8 cellular contexts compared by ENCODE assay signal in the genomic region with DNA sequence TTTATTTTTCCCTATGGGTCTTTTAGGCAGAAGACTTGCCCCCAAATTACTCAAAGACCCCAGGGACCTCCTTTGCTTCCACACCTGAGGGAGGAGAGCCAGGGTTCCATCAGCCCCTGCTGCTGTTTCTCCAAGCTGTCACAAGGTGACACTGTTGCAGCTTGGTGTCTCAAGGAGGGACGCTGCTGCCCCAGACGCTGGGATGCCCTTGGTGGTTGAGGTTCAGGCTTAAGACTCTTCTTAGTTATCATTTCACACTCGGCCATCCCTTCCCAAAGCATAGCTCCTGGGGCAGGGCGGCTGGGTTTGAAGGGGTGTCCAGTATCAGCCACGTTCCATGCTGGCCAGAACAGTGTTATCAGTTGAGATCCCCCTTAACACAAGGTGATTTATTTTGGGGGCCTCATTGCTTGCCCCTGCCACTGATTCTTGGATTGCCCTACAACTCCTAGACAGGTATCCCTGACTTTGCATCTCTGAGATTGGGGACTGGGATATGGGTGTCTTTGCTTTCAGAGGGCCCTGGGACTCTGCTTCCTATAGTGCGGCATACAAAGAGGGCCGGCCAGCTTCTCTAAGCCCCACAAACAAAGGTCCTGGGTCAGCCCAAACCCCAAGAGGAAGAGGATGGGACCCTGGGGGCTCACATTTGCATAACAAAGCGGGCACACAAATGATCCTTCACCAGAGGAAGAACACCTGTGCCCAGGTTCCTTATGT. TPM values are rescaled to one million over a fixed set of nuclear protein-coding genes. Genes with fewer than 3 reads are reported as not detected.
DNase-seq lines count a peak whose midpoint lies in the region; ATAC-seq and TF ChIP-seq lines count a peak whose summit lies in the region.

No MANE protein-coding gene starts in this region.

- peaks cover 24% of the 10 kb centered on the region for H3K4me1 ChIP-seq in CD8-positive, alpha-beta T cell (ENCODE audit: insufficient read depth, low read length)
- peaks cover 39% of the 10 kb centered on the region for H3K4me1 ChIP-seq in OCI-LY3 (ENCODE audit: low read length)

- no peaks in the 10 kb centered on the region for H3K36me3 Mint-ChIP-seq in CD8-positive, alpha-beta T cell

- H3K9me3 ChIP-seq in CD8-positive, alpha-beta T cell (ENCODE audit: low read length): no peaks in the 10 kb centered on the region
- H3K9me3 ChIP-seq in OCI-LY3 (ENCODE audit: insufficient read depth, low read length): no peaks in the 10 kb centered on the region

- no peaks in the 10 kb centered on the region for H3K79me2 ChIP-seq in OCI-LY3 (ENCODE audit: low read length)

- CTCF ChIA-PET in CD8-positive, alpha-beta T cell (lab: Charles Lee): interaction anchor here (0.7 to 23.6 kb wide), 20 partner anchors 11 to 156 kb away, joined by 3 to 368 read pairs (median 3); a partner anchor contains a TSS

- H3K27ac Mint-ChIP-seq in CD8-positive, alpha-beta T cell: no peak overlapping the region

- H3K9ac ChIP-seq in OCI-LY3 (ENCODE audit: low read length): no peak overlapping the region

- H4K20me1 ChIP-seq in OCI-LY3 (ENCODE audit: insufficient read depth, low read length): no peaks in the 10 kb centered on the region

- POLR2A ChIA-PET in CD8-positive, alpha-beta T cell (lab: Charles Lee): interaction anchor here (1.1 kb wide), 1 partner anchor 16 kb away, joined by 3 read pairs; no protein-coding TSS in a partner anchor

- DNase-seq in CD8-positive, alpha-beta T cell: peak in 5 of 7 experiments; percentile 40 to 75 (median 58)
- peak; percentile 73 to 76 for DNase-seq in activated T-cell treated with anti-CD3 and anti-CD28 coated beads, Interleukin-2, amount 50 U/mL, for 48 hours
- DNase-seq in glomerular endothelial cell (ENCODE audit: extremely low read depth, low read depth, low spot score) (peak; percentile 27), renal cortical epithelial cell (ENCODE audit: low read depth) (peak; percentile 41)

- H3K27me3 Mint-ChIP-seq in CD8-positive, alpha-beta T cell (ENCODE audit: low read depth): no peaks in the 10 kb centered on the region

- intact Hi-C loops in CD8-positive, alpha-beta T cell (cut with DNase I, micrococcal nuclease): loop anchor here (1.0 to 5.0 kb wide), 7 partner anchors 11 to 151 kb away; a partner anchor contains a TSS

- H3K4me3 ChIP-seq in CD8-positive, alpha-beta T cell (ENCODE audit: low read depth, low read length): no peak overlapping the region
- peak overlapping the region; percentile 32; the same call in 1 of the 2 replicates for H3K4me3 ChIP-seq in OCI-LY3 (ENCODE audit: low read length)

- no peaks in the 10 kb centered on the region for H3K36me3 ChIP-seq in CD8-positive, alpha-beta T cell (ENCODE audit: insufficient read depth, low read length)
- no peaks in the 10 kb centered on the region for H3K36me3 ChIP-seq in OCI-LY3 (replicated peaks; ENCODE audit: low read depth, low read length)

- TF ChIP-seq CTCF in CD8-positive, alpha-beta T cell (IDR thresholded peaks at IDR 0.05): peak; percentile 84
- peak; percentile 76 for TF ChIP-seq CTCF in OCI-LY3 (IDR thresholded peaks at IDR 0.05; ENCODE audit: low read depth, low read length)

- no peaks in the 10 kb centered on the region for H3K9me3 Mint-ChIP-seq in CD8-positive, alpha-beta T cell

- no peaks in the 10 kb centered on the region for H3K27me3 ChIP-seq in CD8-positive, alpha-beta T cell (ENCODE audit: insufficient read depth, low read length)
- no peaks in the 10 kb centered on the region for H3K27me3 ChIP-seq in OCI-LY3 (ENCODE audit: low read depth, low read length)

- no peak overlapping the region for H3K4me3 Mint-ChIP-seq in CD8-positive, alpha-beta T cell

- no peak overlapping the region for H3K27ac ChIP-seq in CD8-positive, alpha-beta T cell (ENCODE audit: low read depth, low read length)
- H3K27ac ChIP-seq in OCI-LY3 (ENCODE audit: low read length): no peak overlapping the region

- peaks cover 34% of the 10 kb centered on the region for H3K4me1 Mint-ChIP-seq in CD8-positive, alpha-beta T cell (ENCODE audit: low read depth)

- H2AFZ ChIP-seq in OCI-LY3 (ENCODE audit: low read depth, low read length): no peak overlapping the region

- no peak for ATAC-seq in CD8-positive, alpha-beta T cell
- peak; percentile 55 for ATAC-seq in GM19025 (IDR thresholded peaks at IDR 0.05; ENCODE audit: low read depth, unreplicated experiment)
- peak; percentile 58 for ATAC-seq in HG03442 (IDR thresholded peaks at IDR 0.05; ENCODE audit: unreplicated experiment)
- no peak for ATAC-seq in HG02973 (IDR thresholded peaks at IDR 0.05; ENCODE audit: unreplicated experiment)

- peak overlapping the region; percentile 61 for H3K4me2 ChIP-seq in OCI-LY3 (ENCODE audit: low read length)

RNA-seq across cellular contexts. Expression of a gene that starts 22.7 kb away (rescaled TPM):
- 1 to 10 TPM; 3.2 to 3.4 TPM for total RNA-seq in CD8-positive, alpha-beta T cell
- not detected in 2 replicates for total RNA-seq in glomerular endothelial cell
- total RNA-seq in renal cortical epithelial cell: not detected in 2 replicates

RNA-seq across cellular contexts. Expression of a gene that starts 37.6 kb away (rescaled TPM):
- total RNA-seq in CD8-positive, alpha-beta T cell: 10 to 100 TPM; 23.2 to 27.4 TPM
- total RNA-seq in glomerular endothelial cell (47.2 and 91.2 TPM in 2 replicates), renal cortical epithelial cell (46.5 and 85.7 TPM in 2 replicates)

Comparison
In these comparisons a context has a peak if more than half of its experiments do, and no peak if none do; other contexts are left out.
1. ATAC-seq: peak in GM19025 (single experiment) and HG03442 (single experiment); none in CD8-positive, alpha-beta T cell (single experiment) and HG02973 (single experiment).
2. Peak in every context shown above with its lines, with median percentiles within 50 percentile points of each other: DNase-seq.